ENCODE assay signal across 7 cellular contexts in the genomic region with DNA sequence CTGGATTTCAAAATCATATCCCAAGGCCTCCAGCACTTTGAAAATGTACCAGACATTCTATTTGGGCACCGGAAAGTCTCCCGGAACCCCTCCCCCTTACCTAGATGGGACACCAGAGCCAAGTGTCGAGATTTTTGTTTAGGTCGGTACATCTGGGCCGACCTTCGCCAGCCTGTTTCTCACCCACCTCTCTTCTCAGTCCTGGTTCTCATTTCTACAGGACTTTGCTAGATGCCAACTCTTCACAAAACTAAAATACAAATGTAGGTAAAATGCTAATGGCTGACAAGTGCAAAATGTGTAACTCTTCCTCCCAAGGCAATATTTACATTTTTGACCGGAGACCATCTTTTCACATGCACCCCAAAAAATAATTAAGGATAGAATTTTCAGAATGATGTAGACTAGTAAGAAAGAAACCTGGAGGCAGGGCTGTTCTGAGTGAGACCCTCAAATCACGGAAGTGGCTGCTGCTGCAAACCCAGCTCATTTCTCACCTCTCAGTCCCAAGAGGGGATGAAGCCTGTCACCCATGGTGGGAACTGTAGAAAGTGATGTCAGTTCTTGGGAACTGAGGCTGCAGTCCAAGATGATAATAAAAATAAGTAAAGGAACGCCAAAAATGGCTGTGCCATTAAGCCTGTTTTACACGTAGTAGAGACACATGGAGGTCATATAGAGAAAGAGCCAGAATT. TPM values are rescaled to one million over a fixed set of nuclear protein-coding genes. Genes with fewer than 3 reads are reported as not detected.
DNase-seq lines count a peak whose midpoint lies in the region; ATAC-seq and TF ChIP-seq lines count a peak whose summit lies in the region.
"Not testable (repeated sequence)": the region's sequence is repeated elsewhere in the genome, so short reads cannot be mapped to it uniquely, and the experiment has no call there.

No MANE protein-coding gene starts in this region.

- not testable (repeated sequence) for H3K36me3 ChIP-seq in RWPE2 (ENCODE audit: low read depth); lung (ENCODE audit: control insufficient read depth in 2 of 2, insufficient read depth in 2 of 2, low read length in 2 of 2); rectal smooth muscle tissue (ENCODE audit: control insufficient read depth, insufficient read depth, low read length)

- H3K27me3 ChIP-seq in RWPE2 (ENCODE audit: insufficient read depth, poor library complexity, severe bottlenecking); lung (ENCODE audit: control insufficient read depth, insufficient read depth); rectal smooth muscle tissue (ENCODE audit: control insufficient read depth, insufficient read depth, low read length): not testable (repeated sequence)

- H3K27me3 Mint-ChIP-seq in activated naive CD8-positive, alpha-beta T cell: not testable (repeated sequence)

- ATAC-seq in GM18511 (IDR thresholded peaks at IDR 0.05; ENCODE audit: unreplicated experiment) (peak; percentile 20), HG02642 (IDR thresholded peaks at IDR 0.05; ENCODE audit: poor library complexity, unreplicated experiment) (peak; percentile 11)
- ATAC-seq in RWPE2 (ENCODE audit: low read depth); lung (ENCODE audit: insufficient read depth, low FRiP score): not testable (repeated sequence)

- not testable (repeated sequence) for H3K9ac ChIP-seq in rectal smooth muscle tissue (ENCODE audit: low read length)

- peak overlapping the region; percentile 93 for H3K27ac Mint-ChIP-seq in activated naive CD8-positive, alpha-beta T cell

- not testable (repeated sequence) for H3K27ac ChIP-seq in RWPE2 (ENCODE audit: poor library complexity, severe bottlenecking)
- peak overlapping the region; percentile 78 to 89 for H3K27ac ChIP-seq in lung (ENCODE audit: low read depth in 1 of 2, low read length in 1 of 2)
- peak overlapping the region; percentile 79 for H3K27ac ChIP-seq in rectal smooth muscle tissue (ENCODE audit: low read depth, low read length)

- not testable (repeated sequence) for H3K4me1 ChIP-seq in RWPE2 (ENCODE audit: insufficient read depth, poor library complexity, severe bottlenecking); lung (ENCODE audit: control insufficient read depth in 2 of 2, insufficient read depth in 2 of 2, low read length in 2 of 2); rectal smooth muscle tissue (ENCODE audit: control insufficient read depth, insufficient read depth, low read length)

- 39 to 53% methylated on average over 10 of the region's 10 CpGs for WGBS in lung, 2 donors

- not testable (repeated sequence) for H3K9me3 Mint-ChIP-seq in activated naive CD8-positive, alpha-beta T cell (ENCODE audit: low read depth)

- peak; percentile 68 for TF ChIP-seq CTCF in RWPE2 (IDR thresholded peaks at IDR 0.05; ENCODE audit: poor library complexity, severe bottlenecking)
- not testable (repeated sequence) for TF ChIP-seq CTCF in epithelial cell of esophagus (IDR thresholded peaks at IDR 0.05; ENCODE audit: insufficient read depth, low read depth, low read length, missing control alignments); lung (IDR thresholded peaks at IDR 0.05; ENCODE audit: control extremely low read depth, extremely low read depth)

- H3K9me3 ChIP-seq in RWPE2 (ENCODE audit: severe bottlenecking); lung (ENCODE audit: control insufficient read depth in 2 of 2, insufficient read depth in 1 of 2, low read length in 1 of 2): not testable (repeated sequence)

- DNase-seq in RWPE2 (ENCODE audit: low spot score); epithelial cell of esophagus (ENCODE audit: low read depth); lung (ENCODE audit: low spot score): not testable (repeated sequence)

- not testable (repeated sequence) for H3K4me1 Mint-ChIP-seq in activated naive CD8-positive, alpha-beta T cell (ENCODE audit: low read depth)

- H3K4me3 Mint-ChIP-seq in activated naive CD8-positive, alpha-beta T cell: peak overlapping the region; percentile 98

- H3K4me3 ChIP-seq in RWPE2 (ENCODE audit: severe bottlenecking) (peak overlapping the region; percentile 40), epithelial cell of esophagus (ENCODE audit: low read length) (peak overlapping the region; percentile 58), rectal smooth muscle tissue (ENCODE audit: low read length) (peak overlapping the region; percentile 86)
- H3K4me3 ChIP-seq in lung: not testable (repeated sequence)

- H3K36me3 Mint-ChIP-seq in activated naive CD8-positive, alpha-beta T cell: not testable (repeated sequence)

RNA-seq across cellular contexts. Expression of gene CARMIL3, which starts 14.7 kb away (rescaled TPM):
- total RNA-seq in lung: 1 to 10 TPM in 1 of 2 donors, under 1 TPM in 1; 0.37 to 2.4 TPM
- under 1 TPM; 0.71 to 0.85 TPM for polyA plus RNA-seq in lung

RNA-seq across cellular contexts. Expression of gene CPNE6, which starts 34.3 kb away (rescaled TPM):
- not detected for total RNA-seq in lung
- polyA plus RNA-seq in lung: not detected

RNA-seq across cellular contexts. Expression of gene DHRS4L2, which starts 48.4 kb away (rescaled TPM):
- 10 to 100 TPM; 17.0 to 29.2 TPM for total RNA-seq in lung
- polyA plus RNA-seq in lung: 10 to 100 TPM; 30.4 to 44.7 TPM

RNA-seq across cellular contexts. Expression of gene PCK2, which starts 57.0 kb away (rescaled TPM):
- 10 to 100 TPM in 1 of 2 donors, 1 to 10 TPM in 1; 8.9 to 91.7 TPM for total RNA-seq in lung
- polyA plus RNA-seq in lung: 10 to 100 TPM; 35.2 to 41.2 TPM
